ENCODE assay signal across 8 cellular contexts in the genomic region with DNA sequence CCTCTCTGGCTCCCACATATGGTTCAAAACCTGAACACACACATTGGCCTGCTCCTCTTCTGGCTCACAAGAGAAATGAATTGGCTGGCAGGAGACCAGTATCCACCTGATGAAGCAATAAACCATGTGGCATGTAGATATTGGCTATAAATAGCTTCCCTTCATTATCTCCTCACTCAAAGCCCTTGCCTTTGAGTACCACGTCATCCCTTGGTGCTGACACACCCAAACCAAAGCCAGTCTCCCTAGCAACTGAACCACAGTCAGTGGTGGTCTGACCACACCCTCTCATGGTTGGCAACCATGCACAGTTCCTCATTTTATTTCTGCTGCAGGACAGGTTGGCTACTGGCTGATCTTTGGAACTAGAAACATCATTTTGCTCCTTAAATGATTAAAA.
DNase-seq lines count a peak whose midpoint lies in the region; ATAC-seq lines count a peak whose summit lies in the region.
"Had no signal": no experiment of that assay in that cellular context is flagged by ENCODE, and none has a peak within 500 bp of the region (broad histone marks: within the 10 kb centered on the region; RNA-seq: fewer than 3 reads in every experiment).

No MANE protein-coding gene starts in this region.

- H3K4me3 ChIP-seq in aorta (ENCODE audit: low read length in 2 of 2), result no peak overlapping the region
- H3K4me3 ChIP-seq: SJSA1 had no signal

- ATAC-seq in GM18907 (IDR thresholded peaks at IDR 0.05; ENCODE audit: unreplicated experiment) (peak; percentile 97), HG02798 (IDR thresholded peaks at IDR 0.05; ENCODE audit: poor library complexity, unreplicated experiment) (peak; percentile 53), esophagus mucosa (peak; percentile 94), aorta (ENCODE audit: low FRiP score) (no peak)

- no peaks in the 10 kb centered on the region for H3K27me3 ChIP-seq in aorta (ENCODE audit: control insufficient read depth in 1 of 2, insufficient read depth in 2 of 2, low read length in 1 of 2)
- H3K27me3 ChIP-seq: SJSA1 had no signal

- H3K4me1 ChIP-seq in aorta (ENCODE audit: control insufficient read depth in 1 of 2, insufficient read depth in 2 of 2, low read length in 2 of 2), result no peaks in the 10 kb centered on the region
- H3K4me1 ChIP-seq: SJSA1 had no signal

- intact Hi-C loops in aorta (cut with DNase I), result no loop called here

- H3K36me3 ChIP-seq in aorta (ENCODE audit: control insufficient read depth in 1 of 2, insufficient read depth in 2 of 2, low read length in 1 of 2), result no peaks in the 10 kb centered on the region
- H3K36me3 ChIP-seq: SJSA1 had no signal

- DNase-seq in NOMO-1 treated with DMSO at 0.1 percent for 48 hours (lab: John Stamatoyannopoulos, UW; ENCODE audit: unreplicated experiment) (peak; percentile 99), NCI-H345 (lab: John Stamatoyannopoulos, UW) (no peak), middle frontal gyrus (ENCODE audit: extremely low spot score, low spot score) (no peak), aorta (no peak)

- no peak overlapping the region for H3K27ac ChIP-seq in aorta (ENCODE audit: low read depth in 1 of 2, low read length in 2 of 2)
- H3K27ac ChIP-seq: SJSA1 had no signal

- 51 to 56% methylated on average over 1 of the region's 1 CpG for WGBS in aorta, 2 donors

- peaks cover 10% of the 10 kb centered on the region for H3K9me3 ChIP-seq in aorta (ENCODE audit: control insufficient read depth, low read length)
- H3K9me3 ChIP-seq: SJSA1 had no signal
